ENCODE assay signal across 23 cellular contexts in the genomic region with DNA sequence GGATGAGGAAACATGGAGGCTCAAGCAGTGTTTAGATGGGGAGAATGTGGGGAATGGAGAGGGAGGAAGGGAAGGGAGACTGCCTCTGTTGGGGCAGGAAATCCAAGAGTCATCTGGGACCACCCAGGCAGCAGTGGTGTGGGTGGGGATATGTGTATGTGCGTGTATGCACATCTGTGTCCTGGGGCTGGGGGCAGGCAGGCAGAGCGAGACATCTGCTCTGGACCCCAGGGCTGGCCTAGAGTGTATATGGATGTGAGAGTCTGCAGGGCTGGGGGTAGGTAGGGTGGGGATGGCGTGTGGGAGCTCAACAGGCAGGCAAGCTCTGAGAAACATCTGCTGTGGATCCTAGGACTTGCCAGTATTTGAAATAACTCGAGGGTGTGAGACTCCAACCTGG. TPM values are rescaled to one million over a fixed set of nuclear protein-coding genes. Genes with fewer than 3 reads are reported as not detected.
"Had no signal": no experiment of that assay in that cellular context is flagged by ENCODE, and none has a peak within 500 bp of the region (broad histone marks: within the 10 kb centered on the region; RNA-seq: fewer than 3 reads in every experiment).

No MANE protein-coding gene starts in this region.

- H3K36me3 ChIP-seq: adrenal gland, esophagus muscularis mucosa, gastroesophageal sphincter, heart right ventricle, tibial artery, vagina, WERI-Rb-1 had no signal

- H3K4me3 ChIP-seq: adrenal gland, esophagus muscularis mucosa, gastroesophageal sphincter, heart right ventricle, tibial artery, vagina had no signal

- H3K4me3 Mint-ChIP-seq: dendritic cell treated with granulocyte-macrophage colony-stimulating factor and Interleukin-4, amounts not matched to agents 40 ng/mL and 50 ng/mL, for 4 days; natural killer cell had no signal

- H3K27me3 ChIP-seq: adrenal gland, esophagus muscularis mucosa, gastroesophageal sphincter, tibial artery, vagina had no signal

- H3K36me3 Mint-ChIP-seq: natural killer cell had no signal

- DNase-seq: activated CD4-positive, alpha-beta T cell treated with anti-CD3 and anti-CD28 coated beads, Interleukin-2, amount 50 U/mL, for 4 hours; activated gamma-delta T cell treated with Interleukin-2 at 50 U/mL for 16 hours; adrenal gland; effector CD8-positive, alpha-beta T cell; heart right ventricle; mesendoderm; natural killer cell; stimulated activated CD4-positive, alpha-beta T cell treated with anti-CD3 and anti-CD28 coated beads, Interleukin-12 subunit alpha, Interleukin-12 subunit beta, amount 100 ng/mL, for 4 hours; stimulated activated CD4-positive, alpha-beta T cell treated with anti-CD3 and anti-CD28 coated beads, Interleukin-1b, Interleukin-23, amount 100 ng/mL, for 48 hours; stimulated activated naive CD4-positive, alpha-beta T cell treated with Interleukin-2 at 50 U/mL for 16 hours; T-helper 2 cell; tibial artery; WERI-Rb-1 had no signal

- H3K27ac Mint-ChIP-seq: dendritic cell treated with granulocyte-macrophage colony-stimulating factor and Interleukin-4, amounts not matched to agents 40 ng/mL and 50 ng/mL, for 4 days; natural killer cell; progenitor cell of endocrine pancreas had no signal

- H3K9me3 ChIP-seq: adrenal gland, esophagus muscularis mucosa, gastroesophageal sphincter, heart right ventricle, tibial artery, vagina had no signal

- H3K9me3 Mint-ChIP-seq: activated naive CD4-positive, alpha-beta T cell treated with anti-CD3 and anti-CD28 coated beads, Interleukin-2, amount 50 U/mL, for 72 hours; dendritic cell treated with granulocyte-macrophage colony-stimulating factor and Interleukin-4, amounts not matched to agents 40 ng/mL and 50 ng/mL, for 4 days; natural killer cell had no signal

- H3K27ac ChIP-seq: adrenal gland, esophagus muscularis mucosa, gastroesophageal sphincter, tibial artery, vagina, WERI-Rb-1 had no signal

RNA-seq across cellular contexts. Expression of a gene that starts 3.5 kb away (rescaled TPM):
- total RNA-seq: bronchial epithelial cell had no signal

RNA-seq across cellular contexts. Expression of a gene that starts 32.4 kb away (rescaled TPM):
- total RNA-seq: bronchial epithelial cell, chondrocyte, vagina had no signal

RNA-seq across cellular contexts. Expression of a gene that starts 51.6 kb away (rescaled TPM):
- total RNA-seq: astrocyte, bronchial epithelial cell, endothelial cell of umbilical vein, vagina had no signal
